ENCODE assay signal across 8 cellular contexts in the genomic region with DNA sequence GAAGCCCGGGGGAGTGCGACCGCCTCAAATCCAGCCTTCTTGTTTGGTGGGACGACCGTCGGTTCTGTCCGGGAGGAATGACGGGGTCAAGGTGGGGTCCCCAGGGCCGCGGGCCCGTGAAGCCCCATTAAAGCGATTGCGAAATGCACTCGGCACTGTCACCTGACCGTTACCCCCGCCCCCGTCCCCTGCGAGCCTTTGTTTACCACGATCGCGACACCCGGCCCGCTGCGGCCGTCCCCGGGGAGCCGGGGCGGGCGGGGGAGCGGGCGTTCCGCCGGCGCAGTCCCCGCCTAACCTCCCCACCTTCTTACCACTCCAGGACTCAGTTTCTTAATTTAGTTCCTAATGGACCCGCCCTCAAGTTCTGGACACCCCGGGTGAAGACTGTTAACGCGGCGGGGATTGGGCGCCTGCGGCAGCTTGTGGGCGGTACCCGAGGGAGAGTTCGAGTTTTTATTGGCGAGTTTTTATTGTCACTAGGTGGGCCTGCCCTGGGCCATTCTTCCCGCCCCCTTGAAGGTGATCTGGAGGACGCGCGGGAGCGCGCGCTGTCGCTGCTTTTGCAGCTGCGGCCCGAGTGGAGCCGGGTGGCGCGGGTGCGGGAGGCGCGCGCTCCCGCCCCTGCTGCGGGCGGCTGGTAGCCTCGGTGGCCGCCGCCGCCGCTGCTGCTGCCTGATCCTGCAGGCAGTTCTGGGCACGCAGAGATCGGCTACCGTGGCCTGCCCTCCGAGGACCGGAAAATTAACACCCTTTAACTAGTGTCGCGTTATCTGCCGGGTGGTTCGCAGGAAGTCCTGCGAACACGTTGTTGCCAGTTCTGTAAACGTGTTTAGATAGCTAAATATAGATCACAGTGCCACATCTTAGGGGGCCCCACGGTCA. TPM values are rescaled to one million over a fixed set of nuclear protein-coding genes. Genes with fewer than 3 reads are reported as not detected.
DNase-seq lines count a peak whose midpoint lies in the region; ATAC-seq and TF ChIP-seq lines count a peak whose summit lies in the region.

No MANE protein-coding gene starts in this region.

- TF ChIP-seq CTCF in GM20000 (IDR thresholded peaks at IDR 0.05; ENCODE audit: extremely low read depth, missing control alignments) (no peak), lung (IDR thresholded peaks at IDR 0.05; ENCODE audit: control extremely low read depth, extremely low read depth) (no peak)

- no peaks in the 10 kb centered on the region for H3K27me3 ChIP-seq in lung (ENCODE audit: control insufficient read depth, insufficient read depth)

- ATAC-seq in lung (ENCODE audit: insufficient read depth, low FRiP score) = peak; percentile 87

- H3K27ac ChIP-seq in lung (ENCODE audit: low read depth in 1 of 2, low read length in 1 of 2) = peak overlapping the region; percentile 97 to 99

- 0 to 1% methylated on average over 66 to 84 of the region's 84 CpGs for WGBS in lung, 2 donors

- DNase-seq in COLO668 (lab: John Stamatoyannopoulos, UW; ENCODE audit: unreplicated experiment) (peak; percentile 92), GM20000 (ENCODE audit: low spot score) (peak; percentile 94), HS-5 (ENCODE audit: low read depth) (peak; percentile 84), NK-92 (lab: John Stamatoyannopoulos, UW; ENCODE audit: unreplicated experiment) (peak; percentile 50), lung (ENCODE audit: low spot score) (peak; percentile 96)
- peak; percentile 93 for DNase-seq in activated CD8-positive, alpha-beta memory T cell treated with anti-CD3 and anti-CD28 coated beads for 24 hours
- DNase-seq in effector CD8-positive, alpha-beta T cell (lab: John Stamatoyannopoulos, UW) = peak; percentile 87
- peak; percentile 82 to 92 (median 88) for DNase-seq in stimulated activated CD4-positive, alpha-beta T cell treated with anti-CD3 and anti-CD28 coated beads, TNF-alpha, amount 100 ng/mL, for 24 hours (ENCODE audit: low read depth in 3 of 3)

- no peaks in the 10 kb centered on the region for H3K9me3 ChIP-seq in lung (ENCODE audit: control insufficient read depth in 2 of 2, insufficient read depth in 1 of 2, low read length in 1 of 2)

- H3K36me3 ChIP-seq in lung (ENCODE audit: control insufficient read depth in 2 of 2, insufficient read depth in 2 of 2, low read length in 2 of 2) = no peaks in the 10 kb centered on the region

- peak overlapping the region; percentile 98 for H3K4me3 ChIP-seq in lung

- peaks cover 0 to 2% of the 10 kb centered on the region in 2 donors for H3K4me1 ChIP-seq in lung (ENCODE audit: control insufficient read depth in 2 of 2, insufficient read depth in 2 of 2, low read length in 2 of 2)

RNA-seq across cellular contexts. Expression of gene KLHL24, which starts 1.0 kb away (rescaled TPM):
- 100 to 1,000 TPM in 1 of 2 donors, 10 to 100 TPM in 1; 58.1 to 352 TPM for total RNA-seq in lung
- 10 to 100 TPM; 14.3 to 17.6 TPM for polyA plus RNA-seq in lung

Comparison
In these comparisons a context has a peak if more than half of its experiments do, and no peak if none do; other contexts are left out.
1. Peak in every context shown above with its lines: DNase-seq, ATAC-seq, H3K4me3 ChIP-seq and H3K27ac ChIP-seq.